Comparison of ENCODE assay signal across 8 cellular contexts in genomic region chr5:177351392-177352329, GRCh38. TPM values are rescaled to one million over a fixed set of nuclear protein-coding genes. Genes with fewer than 3 reads are reported as not detected.
DNase-seq lines count a peak whose midpoint lies in the region; ATAC-seq, FAIRE-seq and TF ChIP-seq lines count a peak whose summit lies in the region.

Gene LMAN2 (minus strand): TSS chr5:177351668. CDS start chr5:177351647, 21 bp downstream.

- peaks cover 73% of the 10 kb centered on the region for H3K4me1 Mint-ChIP-seq in dendritic cell treated with granulocyte-macrophage colony-stimulating factor and Interleukin-4, amounts not matched to agents 40 ng/mL and 50 ng/mL, for 4 days (ENCODE audit: low read depth)

- peak; percentile 68 for TF ChIP-seq POLR2A in HepG2 (IDR thresholded peaks at IDR 0.05; ENCODE audit: insufficient read depth in 1 of 2, low read depth in 2 of 2, low read length in 2 of 2)

- H3K9me3 ChIP-seq in BLaER1 (no peaks in the 10 kb centered on the region), HepG2 (ENCODE audit: low read length) (no peaks in the 10 kb centered on the region)

- H3K4me1 ChIP-seq in BLaER1 (peaks cover 68% of the 10 kb centered on the region), HepG2 (ENCODE audit: insufficient read depth, low read length) (peaks cover 86% of the 10 kb centered on the region)

- peaks cover 45% of the 10 kb centered on the region for H4K20me1 ChIP-seq in BLaER1
- H4K20me1 ChIP-seq in HepG2 (ENCODE audit: insufficient read depth, low read length) = no peaks in the 10 kb centered on the region

- H3K9ac ChIP-seq in BLaER1 = peak within 1 kb of the TSS; percentile 98
- H3K9ac ChIP-seq in HepG2 (ENCODE audit: insufficient read depth, low read depth, low read length) = peak within 1 kb of the TSS; percentile 95

- FAIRE-seq in HepG2 (lab: Jason Lieb, UNC) = peak; percentile 63

- in situ Hi-C loops in HepG2 (cut with HindIII; ENCODE audit: extremely low pct_ligation_motif_present, low pct_unique_long_range_greater_than_20kb) = loop anchor here (25.0 kb wide), 1 partner anchor 814 kb away; the partner anchor contains the start of genes CDHR2 and RNF44

- peaks cover 43% of the 10 kb centered on the region for H3K79me2 ChIP-seq in HepG2 (ENCODE audit: insufficient read depth, low read length)

- WGBS in HepG2 (ENCODE audit: low lambda C conversion rate) = 14% methylated on average over 27 of the region's 55 CpGs

- peak within 1 kb of the TSS; percentile 97 for H3K27ac ChIP-seq in BLaER1
- H3K27ac ChIP-seq in HepG2 (ENCODE audit: extremely low read length, insufficient read depth, low read length) = peak within 1 kb of the TSS; percentile 94

- POLR2A ChIA-PET in HepG2 (lab: Yijun Ruan, JAX) = interaction anchor here (0.8 to 6.8 kb wide), 16 partner anchors 10 to 264 kb away, joined by 3 to 84 read pairs (median 4); partner anchors contain the start of genes GRK6, PRELID1 and RAB24

- peak; percentile 87 for ATAC-seq in GM19328 (IDR thresholded peaks at IDR 0.05; ENCODE audit: unreplicated experiment)
- peak; percentile 96 for ATAC-seq in HG03521 (IDR thresholded peaks at IDR 0.05; ENCODE audit: unreplicated experiment)
- peak; percentile 97 for ATAC-seq in HepG2

- DNase-seq in NCI-H748 (lab: John Stamatoyannopoulos, UW; ENCODE audit: unreplicated experiment) (peak; percentile 94), HepG2 (ENCODE audit: low spot score) (peak; percentile 91)
- DNase-seq in activated CD4-positive, alpha-beta T cell treated with anti-CD3 and anti-CD28 coated beads, Interleukin-2, amount 50 U/mL, for 1 hour = peak; percentile 87
- DNase-seq in stimulated activated CD4-positive, alpha-beta T cell treated with anti-CD3 and anti-CD28 coated beads, Interleukin-4, amount 100 ng/mL, for 1 hour = peak; percentile 87

- H3K4me2 ChIP-seq in BLaER1 (peak within 1 kb of the TSS; percentile 96), HepG2 (ENCODE audit: low read depth, low read length) (peak within 1 kb of the TSS; percentile 94)

- H3K27ac Mint-ChIP-seq in dendritic cell treated with granulocyte-macrophage colony-stimulating factor and Interleukin-4, amounts not matched to agents 40 ng/mL and 50 ng/mL, for 4 days = peak within 1 kb of the TSS; percentile 100

- H3K9me3 Mint-ChIP-seq in dendritic cell treated with granulocyte-macrophage colony-stimulating factor and Interleukin-4, amounts not matched to agents 40 ng/mL and 50 ng/mL, for 4 days = peaks cover 6% of the 10 kb centered on the region

- H3K27me3 Mint-ChIP-seq in dendritic cell treated with granulocyte-macrophage colony-stimulating factor and Interleukin-4, amounts not matched to agents 40 ng/mL and 50 ng/mL, for 4 days = no peaks in the 10 kb centered on the region

- TF ChIP-seq EP300 in HepG2 (IDR thresholded peaks at IDR 0.05; ENCODE audit: low read depth in 2 of 2, low read length in 2 of 2) (no peak; a peak in 1 of 4 replicates), HepG2 (CRISPR knock-in tag; IDR thresholded peaks at IDR 0.05; ENCODE audit: borderline replicate concordance) (no peak)

- peaks cover 44% of the 10 kb centered on the region for H3K36me3 Mint-ChIP-seq in dendritic cell treated with granulocyte-macrophage colony-stimulating factor and Interleukin-4, amounts not matched to agents 40 ng/mL and 50 ng/mL, for 4 days (ENCODE audit: low read depth)

- peak within 1 kb of the TSS; percentile 66 for H2AFZ ChIP-seq in HepG2 (ENCODE audit: low read length)

- CTCF ChIA-PET in HepG2 (lab: Yijun Ruan, JAX; ENCODE audit: low intra/inter-chr PET ratio, low total read pairs) = no interaction called here

- no peak for TF ChIP-seq CTCF in HepG2 (CRISPR knock-in tag; IDR thresholded peaks at IDR 0.05)

- H3K27me3 ChIP-seq in BLaER1 (no peaks in the 10 kb centered on the region), HepG2 (ENCODE audit: control insufficient read depth in 1 of 2, insufficient read depth in 2 of 2, low read length in 2 of 2) (no peaks in the 10 kb centered on the region; a peak in 1 of 5 replicates)

- H3K4me3 ChIP-seq in BLaER1 (peak within 1 kb of the TSS; percentile 97), HepG2 (replicated peaks in 1 of 3; ENCODE audit: insufficient read depth in 1 of 3, low read depth in 2 of 3, low read length in 3 of 3) (peak within 1 kb of the TSS; percentile 92 to 98 (median 93))

- intact Hi-C loops in dendritic cell treated with granulocyte-macrophage colony-stimulating factor and Interleukin-4, amounts not matched to agents 40 ng/mL and 50 ng/mL, for 4 days (cut with micrococcal nuclease) = no loop called here
- intact Hi-C loops in HepG2 (cut with micrococcal nuclease; ENCODE audit: unreplicated experiment) = no loop called here

- peak; percentile 27; the same call in 1 of the 2 replicates for TF ChIP-seq RAD21 in HepG2 (CRISPR knock-in tag; IDR thresholded peaks at IDR 0.05)

- H3K36me3 ChIP-seq in BLaER1 (peaks cover 26% of the 10 kb centered on the region), HepG2 (replicated peaks in 1 of 2; ENCODE audit: control insufficient read depth in 1 of 2, insufficient read depth in 2 of 2, low read length in 2 of 2) (peaks cover 6 to 9% of the 10 kb centered on the region in 2 experiments)

- BruUV-seq in HepG2 (replicated peaks; lab: Mats Ljungman, UMichigan) = TSS peak; percentile 77

- peak within 1 kb of the TSS; percentile 96 for H3K4me3 Mint-ChIP-seq in dendritic cell treated with granulocyte-macrophage colony-stimulating factor and Interleukin-4, amounts not matched to agents 40 ng/mL and 50 ng/mL, for 4 days

TF ChIP-seq in HepG2, 621 proteins besides CTCF, POLR2A, EP300 and RAD21 (continues in another document):
- TF ChIP-seq NRL (CRISPR knock-in tag; IDR thresholded peaks at IDR 0.05; ENCODE audit: borderline replicate concordance) (no peak), MXD3 (CRISPR knock-in tag; IDR thresholded peaks at IDR 0.05) (0 out of 2 replicates have a peak, but pooled peaks have one; percentile 34), ZXDC (CRISPR knock-in tag; IDR thresholded peaks at IDR 0.05) (no peak; the same call in 1 of the 2 replicates), SALL1 (CRISPR knock-in tag; IDR thresholded peaks at IDR 0.05) (peak; percentile 44; the same call in 1 of the 2 replicates), ZNF260 (CRISPR knock-in tag; IDR thresholded peaks at IDR 0.05; ENCODE audit: borderline replicate concordance, low read depth) (no peak), PCBP2 (optimal IDR thresholded peaks at IDR 0.05; ENCODE audit: low read depth, low read length, poor library complexity, severe bottlenecking) (no peak), ZNF180 (CRISPR knock-in tag; IDR thresholded peaks at IDR 0.05; ENCODE audit: borderline replicate concordance, low read depth) (no peak)

RNA-seq across cellular contexts. Expression of gene LMAN2, which starts in this region (rescaled TPM):
- 94.5 and 191 TPM in 2 replicates for total RNA-seq in HepG2 (2016; rRNA removed; fragmentation: Illumina TruSeq; extraction: Trizol)
- total RNA-seq in HepG2 (2016; cell fraction: cytosol; rRNA removed; fragmentation: Illumina TruSeq; extraction: Trizol; ENCODE audit: low read depth) = 72.5 and 74.4 TPM in 2 replicates
- 86.8 and 210 TPM in 2 replicates for total RNA-seq in HepG2 (2016; cell fraction: insoluble cytoplasmic fraction; rRNA removed; fragmentation: Illumina TruSeq; extraction: Trizol)
- 109 and 128 TPM in 2 replicates for total RNA-seq in HepG2 (2016; cell fraction: membrane; rRNA removed; fragmentation: Illumina TruSeq; extraction: Trizol)
- total RNA-seq in HepG2 (2016; cell fraction: nucleus; rRNA removed; fragmentation: Illumina TruSeq; extraction: Trizol) = 152 and 179 TPM in 2 replicates
- 193 and 197 TPM in 2 replicates for polyA plus RNA-seq in HepG2 (2011; rRNA removed)
- polyA plus RNA-seq in HepG2 (2011; cell fraction: cytosol; rRNA removed) = 220 and 352 TPM in 2 replicates
- polyA plus RNA-seq in HepG2 (2011; cell fraction: nucleus; rRNA removed) = 256 and 281 TPM in 2 replicates
- polyA plus RNA-seq in HepG2 (2012) = 71.8 and 108 TPM in 2 replicates
- polyA plus RNA-seq in HepG2 (2016; cell fraction: cytosol; fragmentation: Illumina TruSeq; extraction: Trizol; ENCODE audit: low read depth) = 82.2 and 93.0 TPM in 2 replicates
- 90.8 and 112 TPM in 2 replicates for polyA plus RNA-seq in HepG2 (2016; cell fraction: insoluble cytoplasmic fraction; fragmentation: Illumina TruSeq; extraction: Trizol; ENCODE audit: low read depth)
- 103 and 135 TPM in 2 replicates for polyA plus RNA-seq in HepG2 (2016; cell fraction: membrane; fragmentation: Illumina TruSeq; extraction: Trizol; ENCODE audit: low read depth)
- polyA plus RNA-seq in HepG2 (2016; cell fraction: nucleus; fragmentation: Illumina TruSeq; extraction: Trizol; ENCODE audit: insufficient read depth, low read depth) = 241 and 283 TPM in 2 replicates
- 353 and 575 TPM in 2 replicates for polyA minus RNA-seq in HepG2 (2011; rRNA and poly(A)+ RNA removed; ENCODE audit: low replicate concordance)
- 147 and 182 TPM in 2 replicates for polyA minus RNA-seq in HepG2 (2011; cell fraction: cytosol; rRNA and poly(A)+ RNA removed)
- 87.0 and 96.2 TPM in 2 replicates for polyA minus RNA-seq in HepG2 (2011; cell fraction: nucleus; rRNA and poly(A)+ RNA removed)

Comparison
In these comparisons a context has a peak if more than half of its experiments do, and no peak if none do; other contexts are left out.
1. Peak in every context shown above with its lines: DNase-seq, ATAC-seq, H3K4me3 ChIP-seq and H3K27ac ChIP-seq.